In the genomic region with DNA sequence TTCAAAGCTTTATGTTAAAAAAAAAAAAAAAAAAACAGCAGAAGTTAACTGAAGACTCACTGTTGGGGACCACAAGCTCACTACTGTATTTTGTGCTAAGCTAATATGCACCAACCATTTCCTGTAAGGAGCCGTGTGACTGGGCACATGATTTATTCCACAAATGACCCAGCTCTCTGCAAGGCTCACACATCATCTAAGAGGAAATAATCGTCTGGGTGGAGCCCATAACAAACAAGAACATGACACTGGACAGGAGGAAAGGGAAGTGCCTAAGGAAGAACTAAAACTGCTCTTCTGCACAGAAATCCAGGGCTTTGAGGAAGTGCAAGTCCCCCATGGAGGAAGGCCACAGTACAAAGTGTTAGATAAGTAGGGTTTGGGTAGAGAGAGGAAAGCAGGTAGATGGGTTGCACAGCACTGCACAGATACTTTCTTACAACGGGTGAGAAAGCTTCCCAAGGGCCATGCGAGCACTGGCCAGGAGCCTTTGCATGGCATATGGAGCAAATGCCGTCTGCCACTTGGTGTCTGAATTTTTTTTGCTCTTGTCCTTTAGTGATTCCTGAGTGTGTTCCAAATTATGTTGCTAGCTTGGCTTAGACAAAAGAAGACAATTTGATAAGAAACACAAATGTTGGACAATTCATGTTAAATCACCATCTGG, we compare ENCODE assay signal across 8 cellular contexts. TPM values are rescaled to one million over a fixed set of nuclear protein-coding genes. Genes with fewer than 3 reads are reported as not detected.
DNase-seq lines count a peak whose midpoint lies in the region; ATAC-seq and TF ChIP-seq lines count a peak whose summit lies in the region.

No MANE protein-coding gene starts in this region.

- peak; percentile 83 for ATAC-seq in GM18511 (IDR thresholded peaks at IDR 0.05; ENCODE audit: unreplicated experiment)
- peak; percentile 79 for ATAC-seq in HG03135 (IDR thresholded peaks at IDR 0.05; ENCODE audit: unreplicated experiment)

- no peak overlapping the region for H3K23ac ChIP-seq in mesenchymal stem cell (ENCODE audit: low read length in 2 of 2)

- H3K4ac ChIP-seq in mesenchymal stem cell (ENCODE audit: low read depth in 1 of 2, low read length in 2 of 2), result peak overlapping the region in 1 of 2 experiments; percentile 75

- H3K36me3 ChIP-seq in A673 (ENCODE audit: insufficient read depth, low read length, poor library complexity, severe bottlenecking) (peaks cover 4% of the 10 kb centered on the region), Peyer's patch (no peaks in the 10 kb centered on the region), mesenchymal stem cell (ENCODE audit: control insufficient read depth in 1 of 2, insufficient read depth in 2 of 2, low read depth in 1 of 2, low read length in 2 of 2) (peaks cover 3 to 17% of the 10 kb centered on the region in 2 experiments), urinary bladder (ENCODE audit: insufficient read depth) (no peaks in the 10 kb centered on the region), H7 (replicated peaks; ENCODE audit: control insufficient read depth, insufficient read depth, low read length) (no peaks in the 10 kb centered on the region)

- H3K4me2 ChIP-seq in mesenchymal stem cell (ENCODE audit: low read length, poor library complexity, severe bottlenecking), result no peak overlapping the region

- no peak overlapping the region for H2AFZ ChIP-seq in mesenchymal stem cell (ENCODE audit: low read depth, low read length)

- H2BK12ac ChIP-seq in mesenchymal stem cell (ENCODE audit: low read length in 2 of 2), result peak overlapping the region in 1 of 2 experiments; percentile 86

- H2BK15ac ChIP-seq in mesenchymal stem cell (ENCODE audit: low read depth, poor library complexity, severe bottlenecking), result no peak overlapping the region

- POLR2A ChIA-PET in A673 (lab: Charles Lee; ENCODE audit: low non-redundant PET), result interaction anchor here (0.5 to 0.6 kb wide), 2 partner anchors 9 to 30 kb away, joined by 3 to 8 read pairs; no protein-coding TSS in a partner anchor

- H2BK120ac ChIP-seq in mesenchymal stem cell (ENCODE audit: low read depth, low read length), result no peak overlapping the region

- peak overlapping the region; percentile 97 for H2AK5ac ChIP-seq in mesenchymal stem cell (ENCODE audit: low read length, severe bottlenecking)

- H3K9ac ChIP-seq in mesenchymal stem cell (ENCODE audit: low read length), result peak overlapping the region; percentile 87

- CTCF ChIA-PET in A673 (lab: Charles Lee), result interaction anchor here (0.6 kb wide), 1 partner anchor 9 kb away, joined by 3 read pairs; no protein-coding TSS in a partner anchor

- H3K27ac ChIP-seq in A673 (ENCODE audit: low read depth, low read length, poor library complexity, severe bottlenecking), result peak overlapping the region; percentile 93
- peak overlapping the region; percentile 47 to 82 (median 72) for H3K27ac ChIP-seq in Peyer's patch
- peak overlapping the region; percentile 83 for H3K27ac ChIP-seq in cingulate gyrus (ENCODE audit: low read depth, low read length)
- H3K27ac ChIP-seq in mesenchymal stem cell (ENCODE audit: low read length, poor library complexity, severe bottlenecking), result peak overlapping the region; percentile 19
- H3K27ac ChIP-seq in urinary bladder (ENCODE audit: low read depth), result peak overlapping the region; percentile 28

- peak overlapping the region; percentile 6 for H3K4me3 ChIP-seq in A673 (ENCODE audit: low read depth, low read length, poor library complexity, severe bottlenecking)
- no peak overlapping the region for H3K4me3 ChIP-seq in Peyer's patch
- H3K4me3 ChIP-seq in mesenchymal stem cell (ENCODE audit: insufficient read depth in 1 of 2, low read depth in 1 of 2, low read length in 2 of 2), result peak overlapping the region in 1 of 2 experiments; percentile 47
- H3K4me3 ChIP-seq in urinary bladder (ENCODE audit: low read depth, low read length), result no peak overlapping the region
- H3K4me3 ChIP-seq in H7 (ENCODE audit: insufficient read depth, low read depth, low read length), result no peak overlapping the region

- no peaks in the 10 kb centered on the region for H3K27me3 ChIP-seq in A673 (replicated peaks; ENCODE audit: insufficient read depth, low read depth, low read length, poor library complexity)
- no peaks in the 10 kb centered on the region for H3K27me3 ChIP-seq in Peyer's patch
- H3K27me3 ChIP-seq in mesenchymal stem cell (ENCODE audit: control insufficient read depth in 1 of 2, insufficient read depth in 1 of 2, low read length in 2 of 2), result no peaks in the 10 kb centered on the region
- no peaks in the 10 kb centered on the region for H3K27me3 ChIP-seq in H7 (ENCODE audit: control insufficient read depth, insufficient read depth, low read length)

- peaks cover 54% of the 10 kb centered on the region for H3K4me1 ChIP-seq in A673 (ENCODE audit: insufficient read depth, low read length, poor library complexity, severe bottlenecking)
- peaks cover 10 to 77% (median 30%) of the 10 kb centered on the region in 4 donors for H3K4me1 ChIP-seq in Peyer's patch
- peaks cover 18% of the 10 kb centered on the region for H3K4me1 ChIP-seq in mesenchymal stem cell (ENCODE audit: control insufficient read depth, insufficient read depth, low read depth, low read length)
- peaks cover 6% of the 10 kb centered on the region for H3K4me1 ChIP-seq in urinary bladder (ENCODE audit: insufficient read depth)

- no peak overlapping the region for H2BK5ac ChIP-seq in mesenchymal stem cell (ENCODE audit: low read depth, low read length, poor library complexity, severe bottlenecking)

- H3K9me3 ChIP-seq in A673 (ENCODE audit: low read depth, low read length, poor library complexity, severe bottlenecking) (no peaks in the 10 kb centered on the region), Peyer's patch (no peaks in the 10 kb centered on the region), mesenchymal stem cell (ENCODE audit: control insufficient read depth, low read length) (no peaks in the 10 kb centered on the region)

- TF ChIP-seq CTCF in A673 (conservative IDR thresholded peaks at IDR 0.05; ENCODE audit: low read depth, low read length), result no peak
- TF ChIP-seq CTCF in Peyer's patch (IDR thresholded peaks at IDR 0.05), result no peak

- H3K14ac ChIP-seq in mesenchymal stem cell (ENCODE audit: low read length in 2 of 2), result no peak overlapping the region

- peak overlapping the region; percentile 88 for H4K8ac ChIP-seq in mesenchymal stem cell (ENCODE audit: low read length)

- H4K91ac ChIP-seq in mesenchymal stem cell (ENCODE audit: low read length), result peak overlapping the region; percentile 54

- 50% methylated on average over 5 of the region's 5 CpGs for WGBS in mesenchymal stem cell
- WGBS in urinary bladder, result 20% methylated on average over 5 of the region's 5 CpGs

- intact Hi-C loops in A673 (cut with micrococcal nuclease; ENCODE audit: unreplicated experiment), result no loop called here

- peak overlapping the region in 1 of 2 experiments; percentile 92 for H3K18ac ChIP-seq in mesenchymal stem cell (ENCODE audit: low read depth in 1 of 2, low read length in 2 of 2)

- BruUV-seq in A673 (replicated peaks; lab: Mats Ljungman, UMichigan), result no TSS peak

- H3K79me1 ChIP-seq in mesenchymal stem cell (replicated peaks; ENCODE audit: low read length, poor library complexity, severe bottlenecking), result no peaks in the 10 kb centered on the region

- peak in 1 of 2 donors; percentile 45 for TF ChIP-seq POLR2A in Peyer's patch (IDR thresholded peaks at IDR 0.05)

- DNase-seq in A673 (ENCODE audit: low spot score) (peak; percentile 62), Peyer's patch (peak in 2 of 3 donors; percentile 57 to 81), mesenchymal stem cell (peak; percentile 75), H7 (no peak)

RNA-seq across cellular contexts. Expression of a gene that starts 24.5 kb away (rescaled TPM):
- total RNA-seq in A673 (2021) (72.7 and 80.0 TPM in 2 replicates), Peyer's patch (100 to 1,000 TPM in 2 of 4 donors, 10 to 100 TPM in 2; 85.3 to 162 (median 108) TPM), urinary bladder (108 TPM)
- 73.3 TPM for polyA plus RNA-seq in mesenchymal stem cell (2013, experiment 1 of 2)
- polyA plus RNA-seq in mesenchymal stem cell (2013, experiment 2 of 2), result 78.2 TPM
- 149 TPM for polyA plus RNA-seq in urinary bladder
- total RNA-seq in H7 (2014; rRNA removed; shearing (Covaris generic)), result 19.2 and 23.6 TPM in 2 replicates

RNA-seq across cellular contexts. Expression of a gene that starts 27.5 kb away (rescaled TPM):
- 454 and 462 TPM in 2 replicates for total RNA-seq in A673 (2021)
- total RNA-seq in Peyer's patch, result 100 to 1,000 TPM in 1 of 4 donors, 10 to 100 TPM in 3; 40.8 to 112 (median 60.5) TPM
- 192 TPM for polyA plus RNA-seq in mesenchymal stem cell (2013, experiment 1 of 2)
- polyA plus RNA-seq in mesenchymal stem cell (2013, experiment 2 of 2), result 202 TPM
- 129 TPM for total RNA-seq in urinary bladder
- polyA plus RNA-seq in urinary bladder, result 160 TPM
- total RNA-seq in H7 (2014; rRNA removed; shearing (Covaris generic)), result 55.4 and 77.6 TPM in 2 replicates

Comparison
In these comparisons a context has a peak if more than half of its experiments do, and no peak if none do; other contexts are left out.
1. H3K27ac ChIP-seq: peak in every context shown above with its lines; median percentile 93 in A673; 83 in cingulate gyrus; 72 in Peyer's patch; 28 in urinary bladder; 19 in mesenchymal stem cell.